ENCODE assay signal across 8 cellular contexts in genomic region chr7:27147211-27148030, GRCh38. TPM values are rescaled to one million over a fixed set of nuclear protein-coding genes. Genes with fewer than 3 reads are reported as not detected.
DNase-seq lines count a peak whose midpoint lies in the region; ATAC-seq and TF ChIP-seq lines count a peak whose summit lies in the region.

TSS of gene HOXA6 (minus strand) at chr7:27147774. CDS start at chr7:27147749, 25 bp downstream.

- H3K27me3 Mint-ChIP-seq in dendritic cell treated with granulocyte-macrophage colony-stimulating factor and Interleukin-4, amounts not matched to agents 40 ng/mL and 50 ng/mL, for 4 days = peaks cover 88% of the 10 kb centered on the region
- peaks cover 3% of the 10 kb centered on the region for H3K27me3 Mint-ChIP-seq in nephron (ENCODE audit: low read depth)

- intact Hi-C loops in dendritic cell treated with granulocyte-macrophage colony-stimulating factor and Interleukin-4, amounts not matched to agents 40 ng/mL and 50 ng/mL, for 4 days (cut with micrococcal nuclease) = loop anchor here (5.0 kb wide), 1 partner anchor 285 kb away; the partner anchor contains the start of gene SKAP2
- intact Hi-C loops in posterior vena cava (cut with DNase I) = no loop called here

- no peaks in the 10 kb centered on the region for H3K9me2 ChIP-seq in Karpas-422 (replicated peaks; ENCODE audit: insufficient read depth, low read length)

- peak within 1 kb of the TSS; percentile 84 for H3K9ac ChIP-seq in Karpas-422 (ENCODE audit: low read length)

- H3K27ac Mint-ChIP-seq in dendritic cell treated with granulocyte-macrophage colony-stimulating factor and Interleukin-4, amounts not matched to agents 40 ng/mL and 50 ng/mL, for 4 days = no peak within 1 kb of the TSS
- peak within 1 kb of the TSS; percentile 97 to 100 (median 99) for H3K27ac Mint-ChIP-seq in nephron

- peaks cover 37% of the 10 kb centered on the region for H3K79me2 ChIP-seq in Karpas-422 (ENCODE audit: low read length)

- H2AFZ ChIP-seq in Karpas-422 (ENCODE audit: low read length) = no peak within 1 kb of the TSS

- H3K9me3 Mint-ChIP-seq in dendritic cell treated with granulocyte-macrophage colony-stimulating factor and Interleukin-4, amounts not matched to agents 40 ng/mL and 50 ng/mL, for 4 days = no peaks in the 10 kb centered on the region
- H3K9me3 Mint-ChIP-seq in nephron = no peaks in the 10 kb centered on the region

- peak within 1 kb of the TSS; percentile 33 for H3K4me3 ChIP-seq in BE2C (ENCODE audit: low read depth, low read length)
- peak within 1 kb of the TSS; percentile 84; the same call in 1 of the 2 replicates for H3K4me3 ChIP-seq in Karpas-422 (ENCODE audit: low read length)

- H3K27me3 ChIP-seq in BE2C (peaks cover 100% of the 10 kb centered on the region), Karpas-422 (ENCODE audit: low read length) (no peaks in the 10 kb centered on the region)

- peak within 1 kb of the TSS; percentile 70 for H3K4me3 Mint-ChIP-seq in dendritic cell treated with granulocyte-macrophage colony-stimulating factor and Interleukin-4, amounts not matched to agents 40 ng/mL and 50 ng/mL, for 4 days
- peak within 1 kb of the TSS; percentile 95 to 98 (median 96) for H3K4me3 Mint-ChIP-seq in nephron

- peaks cover 47% of the 10 kb centered on the region for H3K4me1 Mint-ChIP-seq in dendritic cell treated with granulocyte-macrophage colony-stimulating factor and Interleukin-4, amounts not matched to agents 40 ng/mL and 50 ng/mL, for 4 days (ENCODE audit: low read depth)
- H3K4me1 Mint-ChIP-seq in nephron = peaks cover 57% of the 10 kb centered on the region

- no peaks in the 10 kb centered on the region for H3K36me3 ChIP-seq in BE2C
- peaks cover 11% of the 10 kb centered on the region; the same call in 1 of the 2 replicates for H3K36me3 ChIP-seq in Karpas-422 (ENCODE audit: insufficient read depth, low read length)

- ATAC-seq in HG02798 (IDR thresholded peaks at IDR 0.05; ENCODE audit: poor library complexity, unreplicated experiment) = no peak

- no peak for TF ChIP-seq CTCF in BE2C (IDR thresholded peaks at IDR 0.05; ENCODE audit: low read depth, low read length)
- no peak for TF ChIP-seq CTCF in nephron (IDR thresholded peaks at IDR 0.05; ENCODE audit: unreplicated experiment in 3 of 3)

- H3K9me3 ChIP-seq in BE2C = no peaks in the 10 kb centered on the region
- H3K9me3 ChIP-seq in Karpas-422 (ENCODE audit: low read length) = no peaks in the 10 kb centered on the region

- H3K4me1 ChIP-seq in BE2C = no peaks in the 10 kb centered on the region
- H3K4me1 ChIP-seq in Karpas-422 (ENCODE audit: low read length) = peaks cover 31% of the 10 kb centered on the region

- DNase-seq in BE2C (peak; percentile 55), Karpas-422 (no peak), posterior vena cava (ENCODE audit: low spot score) (no peak), NCI-H226 (no peak), NCI-H2196 (lab: John Stamatoyannopoulos, UW; ENCODE audit: unreplicated experiment) (no peak)

- H4K20me1 ChIP-seq in Karpas-422 (ENCODE audit: insufficient read depth, low read depth, low read length) = no peaks in the 10 kb centered on the region

- peak within 1 kb of the TSS; percentile 88 for H3K4me2 ChIP-seq in Karpas-422 (ENCODE audit: low read depth, low read length, poor library complexity, severe bottlenecking)

- no peak within 1 kb of the TSS for H3K27ac ChIP-seq in Karpas-422 (ENCODE audit: low read length)

- H3K36me3 Mint-ChIP-seq in dendritic cell treated with granulocyte-macrophage colony-stimulating factor and Interleukin-4, amounts not matched to agents 40 ng/mL and 50 ng/mL, for 4 days (ENCODE audit: low read depth) = no peaks in the 10 kb centered on the region
- peaks cover 77% of the 10 kb centered on the region for H3K36me3 Mint-ChIP-seq in nephron (ENCODE audit: low read depth)

RNA-seq across cellular contexts. Expression of gene HOXA6, which starts in this region (rescaled TPM):
- polyA plus RNA-seq in BE2C (2012; ENCODE audit: insufficient read depth, insufficient read length, low read depth) = not detected
- 3.4 and 8.4 TPM in 2 replicates for total RNA-seq in Karpas-422 (2014; rRNA removed; shearing (Covaris generic); ENCODE audit: low replicate concordance)
- total RNA-seq in posterior vena cava = 1 to 10 TPM; 8.6 to 9.1 TPM
